21 cellular contexts compared by ENCODE assay signal in genomic region chr1:197737916-197738315, GRCh38. TPM values are rescaled to one million over a fixed set of nuclear protein-coding genes. Genes with fewer than 3 reads are reported as not detected.
DNase-seq lines count a peak whose midpoint lies in the region; ATAC-seq lines count a peak whose summit lies in the region.
"Had no signal": no experiment of that assay in that cellular context is flagged by ENCODE, and none has a peak within 500 bp of the region (broad histone marks: within the 10 kb centered on the region; RNA-seq: fewer than 3 reads in every experiment).

No MANE protein-coding gene starts in this region.

- DNase-seq in NCI-H146 (lab: John Stamatoyannopoulos, UW) = peak; percentile 1
- no peak for DNase-seq in NCI-H146 treated with DMSO at 0.1 percent for 48 hours (lab: John Stamatoyannopoulos, UW; ENCODE audit: unreplicated experiment)
- DNase-seq in NCI-H1694 (lab: John Stamatoyannopoulos, UW) = peak; percentile 57
- DNase-seq in NCI-H69 (lab: John Stamatoyannopoulos, UW) = peak; percentile 79
- no peak for DNase-seq in epithelial cell of prostate (ENCODE audit: low read depth, low spot score)
- DNase-seq in activated T-cell treated with anti-CD3 and anti-CD28 coated beads, Interleukin-2, amount 50 U/mL, for 4 hours = no peak
- no peak for DNase-seq in activated T-cell treated with anti-CD3 and anti-CD28 coated beads for 4 hours
- DNase-seq: activated T-cell treated with anti-CD3 and anti-CD28 coated beads, Interleukin-2, amount 50 U/mL, for 1 hour; body of pancreas; CD4-positive, CD25-positive, alpha-beta regulatory T cell; effector CD8-positive, alpha-beta T cell; foreskin fibroblast; GOT3; mesendoderm; naive B cell had no signal

- H3K9me3 Mint-ChIP-seq in activated T-cell treated with anti-CD3 and anti-CD28 coated beads, Interleukin-2, amount 50 U/mL, for 4 hours = no peaks in the 10 kb centered on the region
- H3K9me3 Mint-ChIP-seq: CD4-positive, CD25-positive, alpha-beta regulatory T cell; IgD-negative memory B cell; naive B cell had no signal

- no peak for ATAC-seq in GM18868 (IDR thresholded peaks at IDR 0.05; ENCODE audit: unreplicated experiment)
- no peak for ATAC-seq in activated T-cell treated with anti-CD3 and anti-CD28 coated beads, Interleukin-2, amount 50 U/mL, for 4 hours
- ATAC-seq: body of pancreas, Panc1 had no signal

- no peaks in the 10 kb centered on the region for H3K27me3 Mint-ChIP-seq in activated T-cell treated with anti-CD3 and anti-CD28 coated beads, Interleukin-2, amount 50 U/mL, for 4 hours (ENCODE audit: low read depth)
- H3K27me3 Mint-ChIP-seq: CD4-positive, CD25-positive, alpha-beta regulatory T cell; IgD-negative memory B cell; naive B cell; type B pancreatic cell had no signal

- H3K36me3 Mint-ChIP-seq in activated T-cell treated with anti-CD3 and anti-CD28 coated beads, Interleukin-2, amount 50 U/mL, for 4 hours (ENCODE audit: insufficient read depth) = peaks cover 5% of the 10 kb centered on the region
- H3K36me3 Mint-ChIP-seq: type B pancreatic cell had no signal

- H3K4me1 Mint-ChIP-seq in activated T-cell treated with anti-CD3 and anti-CD28 coated beads, Interleukin-2, amount 50 U/mL, for 4 hours (ENCODE audit: low read depth) = peaks cover 49% of the 10 kb centered on the region

- no peak overlapping the region for H3K4me3 Mint-ChIP-seq in activated T-cell treated with anti-CD3 and anti-CD28 coated beads, Interleukin-2, amount 50 U/mL, for 4 hours
- H3K4me3 Mint-ChIP-seq: CD4-positive, CD25-positive, alpha-beta regulatory T cell; naive B cell; type B pancreatic cell had no signal

- H3K27ac ChIP-seq in epithelial cell of prostate = peak overlapping the region; percentile 89
- H3K27ac ChIP-seq: 22Rv1, body of pancreas, SJSA1 had no signal

RNA-seq across cellular contexts. Expression of gene DENND1B, which starts 37.4 kb away (rescaled TPM):
- total RNA-seq in activated T-cell treated with anti-CD3 and anti-CD28 coated beads, Interleukin-2, amount 50 U/mL, for 4 hours = 1 to 10 TPM; 7.7 to 9.0 (median 9.0) TPM

Comparison
In these comparisons a context has a peak if more than half of its experiments do, and no peak if none do; other contexts are left out.
1. DNase-seq: peak in NCI-H146 (single experiment), NCI-H1694 (single experiment) and NCI-H69 (single experiment); none in NCI-H146 treated with DMSO at 0.1 percent for 48 hours (single experiment), epithelial cell of prostate (single experiment), activated T-cell treated with anti-CD3 and anti-CD28 coated beads, Interleukin-2, amount 50 U/mL, for 4 hours (single experiment) and activated T-cell treated with anti-CD3 and anti-CD28 coated beads for 4 hours (single experiment).